11 cellular contexts compared by ENCODE assay signal in genomic region chr17:57662021-57662420, GRCh38.
DNase-seq lines count a peak whose midpoint lies in the region; ATAC-seq, FAIRE-seq and TF ChIP-seq lines count a peak whose summit lies in the region.
"Had no signal": no experiment of that assay in that cellular context is flagged by ENCODE, and none has a peak within 500 bp of the region (broad histone marks: within the 10 kb centered on the region; RNA-seq: fewer than 3 reads in every experiment).

No MANE protein-coding gene starts in this region.

- H3K9me3 ChIP-seq in HUES6 (ENCODE audit: control insufficient read depth, insufficient read depth, low read depth, low read length): no peaks in the 10 kb centered on the region
- no peaks in the 10 kb centered on the region for H3K9me3 ChIP-seq in skeletal muscle tissue (ENCODE audit: control insufficient read depth in 3 of 3, low read length in 3 of 3)
- no peaks in the 10 kb centered on the region for H3K9me3 ChIP-seq in pancreas
- H3K9me3 ChIP-seq: vagina had no signal

- intact Hi-C loops in dorsolateral prefrontal cortex (cut with DNase I): loop anchor here in 1 of 2 donors (5.0 to 10.0 kb wide), 2 partner anchors 405 to 527 kb away; partner anchors contain the start of gene MSI2
- intact Hi-C loops in CD14-positive monocyte (cut with micrococcal nuclease): no loop called here
- intact Hi-C loops in pancreas (cut with DNase I): no loop called here

- WGBS in pancreas, 2 donors: 76 to 78% methylated on average over 4 of the region's 4 CpGs

- H3K9ac ChIP-seq in HUES6 (ENCODE audit: low read length) (no peak overlapping the region), skeletal muscle tissue (ENCODE audit: low read depth in 1 of 3, low read length in 3 of 3) (peak overlapping the region in 1 of 3 donors; percentile 40)

- no peak for FAIRE-seq in pancreas (lab: Jason Lieb, UNC)

- H3K36me3 ChIP-seq in HUES6 (ENCODE audit: control insufficient read depth, insufficient read depth, low read length): 0 out of 2 replicates have a peak, but pooled peaks cover 5% of the 10 kb centered on the region
- peaks cover 0 to 3% (median 0%) of the 10 kb centered on the region in 3 donors for H3K36me3 ChIP-seq in skeletal muscle tissue (ENCODE audit: control insufficient read depth in 3 of 3, insufficient read depth in 3 of 3, low read length in 3 of 3)
- H3K36me3 ChIP-seq in pancreas: no peaks in the 10 kb centered on the region
- H3K36me3 ChIP-seq: vagina had no signal

- TF ChIP-seq CTCF in dorsolateral prefrontal cortex (IDR thresholded peaks at IDR 0.05 in 54 of 56, conservative IDR thresholded peaks at IDR 0.05 in 2 of 56; ENCODE audit: low read depth in 1 of 56, partially characterized antibody in 56 of 56) (no peak), CD14-positive monocyte (IDR thresholded peaks at IDR 0.05) (no peak), GM10266 (IDR thresholded peaks at IDR 0.05; ENCODE audit: control insufficient read depth, insufficient read depth, low read depth, missing control alignments) (no peak), pancreas (IDR thresholded peaks at IDR 0.05) (no peak)

- peak; percentile 6 for DNase-seq in NCI-H510A (lab: John Stamatoyannopoulos, UW)
- no peak for DNase-seq in dorsolateral prefrontal cortex
- DNase-seq in CD14-positive monocyte (ENCODE audit: low spot score): no peak
- DNase-seq in activated T-cell treated with anti-CD3 and anti-CD28 coated beads, Interleukin-2, amount 50 U/mL, for 48 hours: no peak
- DNase-seq in GM10266 (ENCODE audit: extremely low spot score): no peak
- DNase-seq in pancreas: no peak
- DNase-seq: T-cell had no signal

- H3K4me1 Mint-ChIP-seq in CD14-positive monocyte: peaks cover 10% of the 10 kb centered on the region

- no peak overlapping the region for H3K4me3 Mint-ChIP-seq in CD14-positive monocyte
- H3K4me3 Mint-ChIP-seq: T-cell had no signal

- H3K27ac ChIP-seq in HUES6 (ENCODE audit: low read depth, low read length) (no peak overlapping the region), dorsolateral prefrontal cortex (peak overlapping the region; percentile 71 to 99 (median 93)), skeletal muscle tissue (ENCODE audit: low read depth, low read length) (peak overlapping the region; percentile 77), pancreas (peak overlapping the region in 1 of 4 donors; percentile 61)

- H3K27me3 ChIP-seq in HUES6 (ENCODE audit: control insufficient read depth, insufficient read depth, low read length): no peaks in the 10 kb centered on the region
- H3K27me3 ChIP-seq in dorsolateral prefrontal cortex: no peaks in the 10 kb centered on the region
- no peaks in the 10 kb centered on the region for H3K27me3 ChIP-seq in skeletal muscle tissue (ENCODE audit: control insufficient read depth in 3 of 3, insufficient read depth in 3 of 3, low read length in 3 of 3)
- no peaks in the 10 kb centered on the region for H3K27me3 ChIP-seq in pancreas
- H3K27me3 ChIP-seq: vagina had no signal

- H3K9me3 Mint-ChIP-seq in CD14-positive monocyte: peaks cover 0 to 2% (median 0%) of the 10 kb centered on the region in 7 donors
- H3K9me3 Mint-ChIP-seq: activated T-helper 2 cell treated with anti-CD3 and anti-CD28 coated beads, Interferon-gamma antibody, Interleukin-2, Interleukin-4, amounts not matched to agents 10 μg/mL and 5 μg/mL and 100 μg/mL, durations not matched to agents 14 hours and 24 hours and 36 hours; T-cell had no signal

- H3K4me3 ChIP-seq in HUES6 (ENCODE audit: low read depth, low read length) (peak overlapping the region; percentile 52; the same call in 1 of the 2 replicates), dorsolateral prefrontal cortex (peak overlapping the region in 27 of 59 donors; percentile 33 to 69 (median 56)), skeletal muscle tissue (ENCODE audit: low read length in 3 of 3) (peak overlapping the region in 1 of 3 donors; percentile 44), pancreas (no peak overlapping the region)

- H3K4me1 ChIP-seq in HUES6 (ENCODE audit: control insufficient read depth, insufficient read depth, low read length) (peaks cover 51% of the 10 kb centered on the region), skeletal muscle tissue (ENCODE audit: control insufficient read depth in 3 of 3, insufficient read depth in 3 of 3, low read length in 3 of 3) (peaks cover 26 to 49% (median 38%) of the 10 kb centered on the region in 3 donors), pancreas (peaks cover 5 to 8% (median 5%) of the 10 kb centered on the region in 3 donors)

- H3K27me3 Mint-ChIP-seq in CD14-positive monocyte (ENCODE audit: low read depth in 3 of 3): peaks cover 2% of the 10 kb centered on the region in 3 donors
- H3K27me3 Mint-ChIP-seq: T-cell had no signal

- H3K36me3 Mint-ChIP-seq in CD14-positive monocyte: peaks cover 0 to 8% of the 10 kb centered on the region in 2 donors

- H3K27ac Mint-ChIP-seq in CD14-positive monocyte: no peak overlapping the region
- H3K27ac Mint-ChIP-seq: activated T-helper 2 cell treated with anti-CD3 and anti-CD28 coated beads, Interferon-gamma antibody, Interleukin-2, Interleukin-4, amounts not matched to agents 10 μg/mL and 5 μg/mL and 100 μg/mL, durations not matched to agents 14 hours and 24 hours and 36 hours had no signal

- ATAC-seq in pancreas: no peak
- ATAC-seq: T-cell had no signal
